Comparison of ENCODE assay signal across 16 cellular contexts in genomic region chr13:23348270-23349126, GRCh38.
DNase-seq lines count a peak whose midpoint lies in the region; ATAC-seq and TF ChIP-seq lines count a peak whose summit lies in the region.
"Had no signal": no experiment of that assay in that cellular context is flagged by ENCODE, and none has a peak within 500 bp of the region (broad histone marks: within the 10 kb centered on the region; RNA-seq: fewer than 3 reads in every experiment).

No MANE protein-coding gene starts in this region.

- no peaks in the 10 kb centered on the region for H3K4me1 ChIP-seq in GM23338 (ENCODE audit: insufficient read depth)
- H3K4me1 ChIP-seq in PC-3 (ENCODE audit: insufficient read depth, low read length), result no peaks in the 10 kb centered on the region
- no peaks in the 10 kb centered on the region for H3K4me1 ChIP-seq in neural progenitor cell

- no peaks in the 10 kb centered on the region for H3K9me3 ChIP-seq in PC-3 (ENCODE audit: low read length)
- no peaks in the 10 kb centered on the region for H3K9me3 ChIP-seq in neural progenitor cell (ENCODE audit: low read depth)

- CTCF ChIA-PET in PC-3 (lab: Charles Lee), result no interaction called here

- H3K9ac ChIP-seq in PC-3 (ENCODE audit: low read length) (no peak overlapping the region), neural progenitor cell (no peak overlapping the region)

- H3K9me3 Mint-ChIP-seq in GM23338, result no peaks in the 10 kb centered on the region
- no peaks in the 10 kb centered on the region for H3K9me3 Mint-ChIP-seq in neural progenitor cell
- H3K9me3 Mint-ChIP-seq: activated T-helper 1 cell treated with anti-CD3 and anti-CD28 coated beads, Interleukin-12 subunit alpha, Interleukin-12 subunit beta, Interleukin-2, Interleukin-4 antibody, amounts not matched to agents 30 ng/mL and 10 ng/mL and 1 ng/mL, durations not matched to agents 14 hours and 24 hours and 36 hours; CD4-positive, alpha-beta T cell; effector memory CD8-positive, alpha-beta T cell had no signal

- H3K27me3 Mint-ChIP-seq in GM23338 (ENCODE audit: insufficient read depth, low read depth, poor library complexity), result peaks cover 2% of the 10 kb centered on the region
- H3K27me3 Mint-ChIP-seq in neural progenitor cell (ENCODE audit: insufficient read depth, low read depth), result peaks cover 4% of the 10 kb centered on the region
- H3K27me3 Mint-ChIP-seq: CD4-positive, alpha-beta T cell; effector memory CD8-positive, alpha-beta T cell; T-helper 17 cell had no signal

- POLR2A ChIA-PET in PC-3 (lab: Charles Lee; ENCODE audit: unreplicated experiment), result no interaction called here

- H3K9me2 ChIP-seq in GM23338 (ENCODE audit: insufficient read depth) (no peaks in the 10 kb centered on the region), PC-3 (replicated peaks; ENCODE audit: low read length) (no peaks in the 10 kb centered on the region)

- H2AFZ ChIP-seq in GM23338 (no peak overlapping the region), PC-3 (ENCODE audit: low read length) (no peak overlapping the region), neural progenitor cell (replicated peaks) (no peak overlapping the region)

- peak; percentile 37 to 55 for TF ChIP-seq CTCF in GM23338 (conservative IDR thresholded peaks at IDR 0.05; ENCODE audit: low read depth in 2 of 2)
- TF ChIP-seq CTCF in PC-3 (conservative IDR thresholded peaks at IDR 0.05; ENCODE audit: low read depth, low read length), result peak; percentile 38
- TF ChIP-seq CTCF in fibroblast of pulmonary artery (IDR thresholded peaks at IDR 0.05; ENCODE audit: low read length, missing control alignments), result peak; percentile 16
- peak; percentile 13 for TF ChIP-seq CTCF in neural progenitor cell (IDR thresholded peaks at IDR 0.05)

- no peaks in the 10 kb centered on the region for H3K4me1 Mint-ChIP-seq in GM23338
- no peaks in the 10 kb centered on the region for H3K4me1 Mint-ChIP-seq in neural progenitor cell

- H3K27ac ChIP-seq in GM23338 (ENCODE audit: low read depth) (no peak overlapping the region), PC-3 (ENCODE audit: low read length) (no peak overlapping the region), neural progenitor cell (no peak overlapping the region)
- H3K27ac ChIP-seq: HL-60 had no signal

- no peak overlapping the region for H3K4me3 Mint-ChIP-seq in GM23338
- no peak overlapping the region for H3K4me3 Mint-ChIP-seq in neural progenitor cell
- H3K4me3 Mint-ChIP-seq: activated T-helper 1 cell treated with anti-CD3 and anti-CD28 coated beads, Interleukin-12 subunit alpha, Interleukin-12 subunit beta, Interleukin-2, Interleukin-4 antibody, amounts not matched to agents 30 ng/mL and 10 ng/mL and 1 ng/mL, durations not matched to agents 14 hours and 24 hours and 36 hours; CD4-positive, alpha-beta T cell; effector memory CD8-positive, alpha-beta T cell; T-helper 17 cell had no signal

- peaks cover 4% of the 10 kb centered on the region for H3K36me3 ChIP-seq in GM23338 (ENCODE audit: insufficient read depth)
- peaks cover 31% of the 10 kb centered on the region; the same call in 1 of the 2 replicates for H3K36me3 ChIP-seq in PC-3 (ENCODE audit: low read depth, low read length)
- peaks cover 29% of the 10 kb centered on the region for H3K36me3 ChIP-seq in neural progenitor cell

- H3K36me3 Mint-ChIP-seq in GM23338 (ENCODE audit: low read depth) (peaks cover 64% of the 10 kb centered on the region), neural progenitor cell (peaks cover 68% of the 10 kb centered on the region)

- H3F3A ChIP-seq in GM23338 (replicated peaks; ENCODE audit: low read depth) (no peaks in the 10 kb centered on the region), PC-3 (ENCODE audit: low read length, unreplicated experiment) (no peaks in the 10 kb centered on the region), neural progenitor cell (ENCODE audit: low read depth) (no peaks in the 10 kb centered on the region)

- H3K79me2 ChIP-seq in GM23338 (replicated peaks; ENCODE audit: insufficient read depth) (peaks cover 29% of the 10 kb centered on the region), PC-3 (ENCODE audit: low read length) (0 out of 2 replicates have a peak, but pooled peaks cover 4% of the 10 kb centered on the region), neural progenitor cell (ENCODE audit: low read depth) (peaks cover 66% of the 10 kb centered on the region)

- H3K27ac Mint-ChIP-seq in GM23338, result 0 out of 2 replicates have a peak overlapping the region, but pooled peaks have one; percentile 76
- no peak overlapping the region for H3K27ac Mint-ChIP-seq in neural progenitor cell
- H3K27ac Mint-ChIP-seq: activated T-helper 1 cell treated with anti-CD3 and anti-CD28 coated beads, Interleukin-12 subunit alpha, Interleukin-12 subunit beta, Interleukin-2, Interleukin-4 antibody, amounts not matched to agents 30 ng/mL and 10 ng/mL and 1 ng/mL, durations not matched to agents 14 hours and 24 hours and 36 hours; CD4-positive, alpha-beta T cell had no signal

- no peak overlapping the region for H3K4me3 ChIP-seq in GM23338
- H3K4me3 ChIP-seq in PC-3 (ENCODE audit: low read length), result no peak overlapping the region
- no peak overlapping the region for H3K4me3 ChIP-seq in fibroblast of pulmonary artery (replicated peaks; ENCODE audit: low read depth, low read length)
- H3K4me3 ChIP-seq in neural progenitor cell, result no peak overlapping the region

- H3K27me3 ChIP-seq in GM23338 (ENCODE audit: insufficient read depth) (no peaks in the 10 kb centered on the region), PC-3 (ENCODE audit: low read length) (no peaks in the 10 kb centered on the region), neural progenitor cell (no peaks in the 10 kb centered on the region)

- BruUV-seq in PC-3 (replicated peaks; lab: Mats Ljungman, UMichigan), result no TSS peak

- intact Hi-C loops in PC-3 (cut with micrococcal nuclease), result no loop called here

- peaks cover 8% of the 10 kb centered on the region for H4K20me1 ChIP-seq in GM23338 (replicated peaks; ENCODE audit: insufficient read depth)
- no peaks in the 10 kb centered on the region for H4K20me1 ChIP-seq in PC-3 (ENCODE audit: low read length)
- H4K20me1 ChIP-seq in neural progenitor cell (ENCODE audit: low read depth), result no peaks in the 10 kb centered on the region

- ATAC-seq in GM23338, result peak; percentile 52; the same call in 2 of the 3 replicates
- ATAC-seq in PC-3, result no peak
- no peak for ATAC-seq in GM21528 (IDR thresholded peaks at IDR 0.05; ENCODE audit: low FRiP score, unreplicated experiment)
- no peak for ATAC-seq in GM18517 (IDR thresholded peaks at IDR 0.05; ENCODE audit: unreplicated experiment)
- ATAC-seq: effector memory CD8-positive, alpha-beta T cell; T-helper 17 cell had no signal

- DNase-seq in GM23338 (ENCODE audit: low spot score) (peak; percentile 14), PC-3 (no peak), fibroblast of pulmonary artery (ENCODE audit: low read depth) (no peak), neural progenitor cell (ENCODE audit: low spot score) (no peak), NCI-H2029 treated with DMSO at 0.1 percent for 48 hours (lab: John Stamatoyannopoulos, UW) (no peak)
- DNase-seq in activated CD4-positive, alpha-beta T cell treated with anti-CD3 and anti-CD28 coated beads for 1 hour, result no peak
- DNase-seq: activated CD4-positive, alpha-beta T cell treated with anti-CD3 and anti-CD28 coated beads, Interleukin-2, amount 50 U/mL, for 1 hour; CD4-positive, alpha-beta T cell; effector memory CD8-positive, alpha-beta T cell; NCI-H345; small intestine; T-helper 17 cell had no signal

- no peak overlapping the region for H3K4me2 ChIP-seq in GM23338
- H3K4me2 ChIP-seq in PC-3 (ENCODE audit: low read length), result no peak overlapping the region
- no peak overlapping the region for H3K4me2 ChIP-seq in neural progenitor cell

TF ChIP-seq in GM23338, 12 proteins besides CTCF, POLR2A, EP300 and RAD21 (continues in another document):
- TF ChIP-seq ZNF331 (CRISPR knock-in tag; IDR thresholded peaks at IDR 0.05; ENCODE audit: low read depth), result no peak
- no peak for TF ChIP-seq JUNB (IDR thresholded peaks at IDR 0.05; ENCODE audit: unreplicated experiment)
- no peak for TF ChIP-seq POLR2AphosphoS5 (IDR thresholded peaks at IDR 0.05; ENCODE audit: low read depth)
- TF ChIP-seq EZH2phosphoT487 (IDR thresholded peaks at IDR 0.05; ENCODE audit: unreplicated experiment), result no peak
- TF ChIP-seq STAT1 (IDR thresholded peaks at IDR 0.05; ENCODE audit: unreplicated experiment), result no peak
- TF ChIP-seq CREB1 (CRISPR knock-in tag; IDR thresholded peaks at IDR 0.05; ENCODE audit: low read depth), result no peak
